ENCODE assay signal across 8 cellular contexts in the genomic region with DNA sequence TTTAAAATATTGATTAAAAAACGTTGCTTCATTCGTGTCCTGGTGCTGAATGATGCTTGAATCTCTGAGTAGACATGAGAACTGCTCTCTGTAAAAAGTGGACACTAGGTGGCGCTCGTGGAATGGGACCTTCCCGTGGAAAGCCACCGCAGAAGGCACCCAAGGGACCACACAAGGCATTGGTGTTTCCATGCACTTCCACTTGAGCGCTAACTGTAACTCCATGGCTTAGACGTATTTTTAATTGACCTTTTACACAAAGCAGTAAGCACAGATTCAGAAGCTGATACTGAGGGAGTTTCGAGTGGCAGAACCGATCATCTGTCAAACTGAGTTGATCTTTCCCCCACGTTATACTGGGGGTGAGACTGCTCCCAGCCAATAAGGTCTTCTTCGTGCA.
DNase-seq lines count a peak whose midpoint lies in the region; ATAC-seq and TF ChIP-seq lines count a peak whose summit lies in the region.

No MANE protein-coding gene starts in this region.

- H3K27ac ChIP-seq in upper lobe of right lung = no peak overlapping the region

- no peak overlapping the region for H3K4me3 ChIP-seq in upper lobe of right lung

- peaks cover 100% of the 10 kb centered on the region for H3K36me3 Mint-ChIP-seq in activated T-helper 17 cell treated with anti-CD3 and anti-CD28 coated beads, Interleukin-2, amount 50 U/mL, for 72 hours (ENCODE audit: low read depth)
- H3K36me3 Mint-ChIP-seq in osteocyte (ENCODE audit: unreplicated experiment) = peaks cover 6% of the 10 kb centered on the region

- peaks cover 55% of the 10 kb centered on the region for H3K36me3 ChIP-seq in upper lobe of right lung

- H3K4me3 Mint-ChIP-seq in activated T-helper 17 cell treated with anti-CD3 and anti-CD28 coated beads, Interleukin-2, amount 50 U/mL, for 72 hours = no peak overlapping the region
- H3K4me3 Mint-ChIP-seq in osteocyte (ENCODE audit: unreplicated experiment) = no peak overlapping the region

- H3K27me3 Mint-ChIP-seq in activated T-helper 17 cell treated with anti-CD3 and anti-CD28 coated beads, Interleukin-2, amount 50 U/mL, for 72 hours = no peaks in the 10 kb centered on the region
- no peaks in the 10 kb centered on the region for H3K27me3 Mint-ChIP-seq in osteocyte (ENCODE audit: unreplicated experiment)

- H3K4me1 Mint-ChIP-seq in activated T-helper 17 cell treated with anti-CD3 and anti-CD28 coated beads, Interleukin-2, amount 50 U/mL, for 72 hours = peaks cover 73% of the 10 kb centered on the region
- H3K4me1 Mint-ChIP-seq in osteocyte (ENCODE audit: unreplicated experiment) = peaks cover 2% of the 10 kb centered on the region

- TF ChIP-seq CTCF in LNCAP (IDR thresholded peaks at IDR 0.05) (peak; percentile 91), osteocyte (IDR thresholded peaks at IDR 0.05) (peak; percentile 93), upper lobe of right lung (IDR thresholded peaks at IDR 0.05) (peak; percentile 88)

- DNase-seq in DMS114 treated with DMSO at 0.1 percent for 48 hours (lab: John Stamatoyannopoulos, UW; ENCODE audit: unreplicated experiment) = peak; percentile 42
- peak; percentile 67 to 74 for DNase-seq in SHP77 (lab: John Stamatoyannopoulos, UW)
- DNase-seq in fibroblast of the conjunctiva (ENCODE audit: low read depth) = peak; percentile 47
- peak; percentile 90 for DNase-seq in osteocyte (ENCODE audit: extremely low spot score, unreplicated experiment)
- DNase-seq in upper lobe of right lung = no peak

- H3K27ac Mint-ChIP-seq in activated T-helper 17 cell treated with anti-CD3 and anti-CD28 coated beads, Interleukin-2, amount 50 U/mL, for 72 hours = peak overlapping the region; percentile 64
- H3K27ac Mint-ChIP-seq in osteocyte (ENCODE audit: unreplicated experiment) = no peak overlapping the region

- no peaks in the 10 kb centered on the region for H3K9me3 ChIP-seq in upper lobe of right lung

- peaks cover 15% of the 10 kb centered on the region for H3K4me1 ChIP-seq in upper lobe of right lung

- ATAC-seq in GM21526 (IDR thresholded peaks at IDR 0.05; ENCODE audit: low FRiP score, unreplicated experiment) = peak; percentile 76
- peak; percentile 33 for ATAC-seq in activated T-helper 17 cell treated with anti-CD3 and anti-CD28 coated beads, Interleukin-2, amount 50 U/mL, for 72 hours (replicated peaks)
- ATAC-seq in upper lobe of right lung = peak; percentile 88

- H3K9me3 Mint-ChIP-seq in activated T-helper 17 cell treated with anti-CD3 and anti-CD28 coated beads, Interleukin-2, amount 50 U/mL, for 72 hours = no peaks in the 10 kb centered on the region
- no peaks in the 10 kb centered on the region for H3K9me3 Mint-ChIP-seq in osteocyte (ENCODE audit: unreplicated experiment)

- H3K27me3 ChIP-seq in upper lobe of right lung = no peaks in the 10 kb centered on the region

- intact Hi-C loops in upper lobe of right lung (cut with DNase I) = no loop called here

Comparison
In these comparisons a context has a peak if more than half of its experiments do, and no peak if none do; other contexts are left out.
1. ATAC-seq: peak in every context shown above with its lines; median percentile 88 in upper lobe of right lung; 76 in GM21526; 33 in activated T-helper 17 cell treated with anti-CD3 and anti-CD28 coated beads, Interleukin-2, amount 50 U/mL, for 72 hours.